Comparison of ENCODE assay signal across 17 cellular contexts in the genomic region with DNA sequence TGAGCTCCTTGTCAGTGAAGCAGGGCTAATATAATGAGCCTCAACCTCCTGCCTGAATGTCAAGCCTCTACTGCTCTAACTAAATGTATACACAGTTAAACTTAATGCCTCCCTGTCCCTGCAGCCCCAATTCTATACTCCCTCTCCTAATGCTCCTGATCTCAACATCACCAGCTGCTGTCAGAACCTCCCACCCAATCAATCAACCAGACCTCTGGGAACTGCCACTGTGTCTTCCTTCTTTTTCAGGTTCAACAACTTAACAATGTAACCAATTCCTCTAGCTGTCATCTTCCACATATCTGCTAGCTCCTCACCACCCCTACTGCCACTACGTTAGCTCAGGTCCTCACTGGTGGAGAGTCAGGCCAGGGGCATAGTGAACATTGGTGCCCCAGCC.
"Had no signal": no experiment of that assay in that cellular context is flagged by ENCODE, and none has a peak within 500 bp of the region (broad histone marks: within the 10 kb centered on the region; RNA-seq: fewer than 3 reads in every experiment).

No MANE protein-coding gene starts in this region.

- ATAC-seq: foreskin keratinocyte; lower lobe of right lung; right cardiac atrium; stimulated activated effector memory CD8-positive, alpha-beta T cell treated with anti-CD3 and anti-CD28 coated beads, Interleukin-12 subunit alpha, Interleukin-12 subunit beta, amount 100 ng/mL, for 72 hours; upper lobe of right lung had no signal

- DNase-seq: colonic mucosa; dermis blood vessel endothelial cell; erythroblast; foreskin keratinocyte; immature natural killer cell; left ventricle myocardium inferior; lower lobe of right lung; naive B cell; posterior cingulate gyrus; right cardiac atrium; small intestine; stimulated activated CD4-positive, alpha-beta T cell treated with anti-CD3 and anti-CD28 coated beads, Interleukin-4, amount 100 ng/mL, for 1 hour; stimulated activated CD8-positive, alpha-beta memory T cell treated with anti-CD3 and anti-CD28 coated beads, Interleukin-4, amount 100 ng/mL, for 48 hours; tibial artery; upper lobe of right lung had no signal

- H3K4me1 ChIP-seq: colonic mucosa, foreskin keratinocyte, left ventricle myocardium inferior, lower lobe of right lung, tibial artery, upper lobe of right lung, vagina had no signal

- H3K36me3 ChIP-seq: colonic mucosa, left ventricle myocardium inferior, lower lobe of right lung, tibial artery, upper lobe of right lung, vagina had no signal

- H3K27me3 ChIP-seq: colonic mucosa, foreskin keratinocyte, tibial artery, upper lobe of right lung, vagina had no signal

- H3K27ac ChIP-seq: colonic mucosa, foreskin keratinocyte, left ventricle myocardium inferior, lower lobe of right lung, tibial artery, upper lobe of right lung, vagina had no signal

- H3K4me3 ChIP-seq: colonic mucosa, left ventricle myocardium inferior, lower lobe of right lung, tibial artery, upper lobe of right lung, vagina had no signal

- H3K9me3 ChIP-seq: colonic mucosa, left ventricle myocardium inferior, lower lobe of right lung, tibial artery, upper lobe of right lung, vagina had no signal
